Comparison of ENCODE assay signal across 9 cellular contexts in genomic region chr1:155933591-155934096, GRCh38. TPM values are rescaled to one million over a fixed set of nuclear protein-coding genes. Genes with fewer than 3 reads are reported as not detected.
DNase-seq lines count a peak whose midpoint lies in the region; ATAC-seq, FAIRE-seq and TF ChIP-seq lines count a peak whose summit lies in the region.
"Had no signal": no experiment of that assay in that cellular context is flagged by ENCODE, and none has a peak within 500 bp of the region (broad histone marks: within the 10 kb centered on the region; RNA-seq: fewer than 3 reads in every experiment).

No MANE protein-coding gene starts in this region.

- no peak for TF ChIP-seq CTCF in Caco-2 (IDR thresholded peaks at IDR 0.05; ENCODE audit: insufficient read depth in 1 of 2, low read depth in 1 of 2, low read length in 1 of 2, severe bottlenecking in 1 of 2, unreplicated experiment in 1 of 2)
- TF ChIP-seq CTCF in epithelial cell of proximal tubule (conservative IDR thresholded peaks at IDR 0.05; ENCODE audit: low read depth, low read length) = no peak
- no peak for TF ChIP-seq CTCF in pancreas (IDR thresholded peaks at IDR 0.05)

- H3K27ac Mint-ChIP-seq in Caco-2 (ENCODE audit: unreplicated experiment) = no peak overlapping the region
- no peak overlapping the region for H3K27ac Mint-ChIP-seq in activated CD4-positive, alpha-beta T cell treated with anti-CD3 and anti-CD28 coated beads, Interleukin-2, amount 10 ng/mL, durations not matched to agents 7 days and 5 days
- H3K27ac Mint-ChIP-seq: stimulated activated memory B cell treated with anti-CD40 and anti-IgM and Interleukin-4, amounts not matched to agents 10 μg/mL and 1 μg/mL and 100 μg/mL, for 72 hours had no signal

- H3K4me1 Mint-ChIP-seq in Caco-2 (ENCODE audit: low read depth, unreplicated experiment) = peaks cover 16% of the 10 kb centered on the region
- peaks cover 48% of the 10 kb centered on the region for H3K4me1 Mint-ChIP-seq in activated CD4-positive, alpha-beta T cell treated with anti-CD3 and anti-CD28 coated beads, Interleukin-2, amount 10 ng/mL, durations not matched to agents 7 days and 5 days

- CTCF ChIA-PET in Caco-2 (lab: Charles Lee) = interaction anchor here (0.6 to 1.2 kb wide), 3 partner anchors 56 to 611 kb away, joined by 3 to 5 read pairs (median 3); no protein-coding TSS in a partner anchor
- CTCF ChIA-PET in activated CD4-positive, alpha-beta T cell treated with anti-CD3 and anti-CD28 coated beads, Interleukin-2, amount 10 ng/mL, durations not matched to agents 7 days and 5 days (lab: Charles Lee) = interaction anchor here (0.6 to 2.8 kb wide), 9 partner anchors 11 to 163 kb away, joined by 3 to 18 read pairs (median 7); partner anchors contain the start of gene ARHGEF2

- H3K9me3 ChIP-seq in Caco-2 = no peaks in the 10 kb centered on the region
- H3K9me3 ChIP-seq in MG63 = no peaks in the 10 kb centered on the region
- H3K9me3 ChIP-seq in pancreas = no peaks in the 10 kb centered on the region

- POLR2A ChIA-PET in Caco-2 (lab: Charles Lee) = interaction anchor here (0.6 to 1.2 kb wide), 5 partner anchors 75 to 927 kb away, joined by 3 to 7 read pairs (median 5); partner anchors contain the start of gene NTRK1
- POLR2A ChIA-PET in activated CD4-positive, alpha-beta T cell treated with anti-CD3 and anti-CD28 coated beads, Interleukin-2, amount 10 ng/mL, durations not matched to agents 7 days and 5 days (lab: Charles Lee) = interaction anchor here (0.6 to 1.4 kb wide), 2 partner anchors 34 to 75 kb away, joined by 3 read pairs; no protein-coding TSS in a partner anchor

- no peak for FAIRE-seq in pancreas (lab: Jason Lieb, UNC)

- H3K4me3 ChIP-seq in Caco-2 (ENCODE audit: low read depth, low read length) (peak overlapping the region; percentile 60), MG63 (peak overlapping the region; percentile 91), epithelial cell of proximal tubule (ENCODE audit: low read depth, low read length) (peak overlapping the region; percentile 85), pancreas (peak overlapping the region; percentile 56 to 85 (median 78))

- H3K36me3 Mint-ChIP-seq in Caco-2 (ENCODE audit: insufficient read depth, unreplicated experiment) = no peaks in the 10 kb centered on the region
- H3K36me3 Mint-ChIP-seq in activated CD4-positive, alpha-beta T cell treated with anti-CD3 and anti-CD28 coated beads, Interleukin-2, amount 10 ng/mL, durations not matched to agents 7 days and 5 days (ENCODE audit: low read depth) = peaks cover 28% of the 10 kb centered on the region

- peak in 1 of 4 donors; percentile 19 for ATAC-seq in pancreas
- no peak for ATAC-seq in GM21526 (IDR thresholded peaks at IDR 0.05; ENCODE audit: low FRiP score, unreplicated experiment)

- no peaks in the 10 kb centered on the region for H3K27me3 Mint-ChIP-seq in Caco-2 (ENCODE audit: insufficient read depth, unreplicated experiment)
- H3K27me3 Mint-ChIP-seq in activated CD4-positive, alpha-beta T cell treated with anti-CD3 and anti-CD28 coated beads, Interleukin-2, amount 10 ng/mL, durations not matched to agents 7 days and 5 days = no peaks in the 10 kb centered on the region
- H3K27me3 Mint-ChIP-seq: stimulated activated memory B cell treated with anti-CD40 and anti-IgM and Interleukin-4, amounts not matched to agents 10 μg/mL and 1 μg/mL and 100 μg/mL, for 72 hours had no signal

- no peaks in the 10 kb centered on the region for H3K27me3 ChIP-seq in Caco-2 (replicated peaks; ENCODE audit: control insufficient read depth, insufficient read depth, low read length)
- no peaks in the 10 kb centered on the region for H3K27me3 ChIP-seq in MG63
- H3K27me3 ChIP-seq in pancreas = no peaks in the 10 kb centered on the region

- no peaks in the 10 kb centered on the region for H3K9me3 Mint-ChIP-seq in Caco-2 (ENCODE audit: unreplicated experiment)
- no peaks in the 10 kb centered on the region for H3K9me3 Mint-ChIP-seq in activated CD4-positive, alpha-beta T cell treated with anti-CD3 and anti-CD28 coated beads, Interleukin-2, amount 10 ng/mL, durations not matched to agents 7 days and 5 days
- H3K9me3 Mint-ChIP-seq: stimulated activated memory B cell treated with anti-CD40 and anti-IgM and Interleukin-4, amounts not matched to agents 10 μg/mL and 1 μg/mL and 100 μg/mL, for 72 hours had no signal

- H3K27ac ChIP-seq in pancreas = peak overlapping the region; percentile 79 to 87 (median 86)

- BruUV-seq in Caco-2 (replicated peaks; lab: Mats Ljungman, UMichigan) = no TSS peak

- H3K4me1 ChIP-seq in Caco-2 = peaks cover 20% of the 10 kb centered on the region
- H3K4me1 ChIP-seq in pancreas = peaks cover 22 to 38% (median 30%) of the 10 kb centered on the region in 3 donors

- H3K36me3 ChIP-seq in Caco-2 (ENCODE audit: control insufficient read depth, insufficient read depth, low read length) (0 out of 2 replicates have a peak, but pooled peaks cover 1% of the 10 kb centered on the region), MG63 (peaks cover 53% of the 10 kb centered on the region), pancreas (peaks cover 0 to 28% (median 4%) of the 10 kb centered on the region in 3 donors)

- H3K4me3 Mint-ChIP-seq in Caco-2 (ENCODE audit: unreplicated experiment) = no peak overlapping the region
- H3K4me3 Mint-ChIP-seq in activated CD4-positive, alpha-beta T cell treated with anti-CD3 and anti-CD28 coated beads, Interleukin-2, amount 10 ng/mL, durations not matched to agents 7 days and 5 days = no peak overlapping the region
- H3K4me3 Mint-ChIP-seq: stimulated activated memory B cell treated with anti-CD40 and anti-IgM and Interleukin-4, amounts not matched to agents 10 μg/mL and 1 μg/mL and 100 μg/mL, for 72 hours had no signal

- DNase-seq in Caco-2 (no peak), MG63 (no peak), epithelial cell of proximal tubule (ENCODE audit: low read depth) (no peak), pancreas (no peak), NCI-H510A (lab: John Stamatoyannopoulos, UW) (no peak), AG20443 (ENCODE audit: low spot score) (no peak)
- no peak for DNase-seq in activated CD4-positive, alpha-beta T cell treated with anti-CD3 and anti-CD28 coated beads, Interleukin-2, amount 10 ng/mL, durations not matched to agents 7 days and 5 days

- WGBS in pancreas, 2 donors = 1 to 3% methylated on average over 10 of the region's 10 CpGs

- intact Hi-C loops in Caco-2 (cut with micrococcal nuclease; ENCODE audit: unreplicated experiment) (loop anchor here (1.0 to 2.0 kb wide), 2 partner anchors 56 to 121 kb away; partner anchors contain the start of gene LAMTOR2), pancreas (cut with DNase I) (no loop called here)

RNA-seq across cellular contexts. Expression of gene KHDC4, which starts 0.6 kb away (rescaled TPM):
- total RNA-seq in Caco-2 (2022) (68.5 and 72.9 TPM in 2 replicates), epithelial cell of proximal tubule (30.8 and 36.7 TPM in 2 replicates), pancreas (10 to 100 TPM; 11.9 to 24.3 (median 15.5) TPM)
- total RNA-seq in MG63 (2014; rRNA removed; shearing (Covaris generic); ENCODE audit: low replicate concordance) = 26.0 and 32.1 TPM in 2 replicates
- polyA plus RNA-seq in pancreas = 10 to 100 TPM; 29.3 to 32.8 TPM
- total RNA-seq in activated CD4-positive, alpha-beta T cell treated with anti-CD3 and anti-CD28 coated beads, Interleukin-2, amount 10 ng/mL, durations not matched to agents 7 days and 5 days = 10 to 100 TPM; 66.3 to 67.3 TPM

RNA-seq across cellular contexts. Expression of gene RXFP4, which starts 7.8 kb away (rescaled TPM):
- total RNA-seq in Caco-2 (2022) = not detected in 2 replicates
- not detected in 2 replicates for total RNA-seq in MG63 (2014; rRNA removed; shearing (Covaris generic); ENCODE audit: low replicate concordance)
- total RNA-seq in epithelial cell of proximal tubule = not detected in 2 replicates
- total RNA-seq in pancreas = under 1 TPM in 1 of 6 donors, not detected in 5; 0.12 TPM
- polyA plus RNA-seq in pancreas = under 1 TPM in 1 of 2 donors, not detected in 1; 0.19 TPM
- total RNA-seq in activated CD4-positive, alpha-beta T cell treated with anti-CD3 and anti-CD28 coated beads, Interleukin-2, amount 10 ng/mL, durations not matched to agents 7 days and 5 days = not detected

RNA-seq across cellular contexts. Expression of gene RIT1, which starts 22.5 kb away (rescaled TPM):
- total RNA-seq in Caco-2 (2022) = 21.9 and 23.0 TPM in 2 replicates
- 43.4 and 54.6 TPM in 2 replicates for total RNA-seq in MG63 (2014; rRNA removed; shearing (Covaris generic); ENCODE audit: low replicate concordance)
- total RNA-seq in epithelial cell of proximal tubule = 16.3 and 17.6 TPM in 2 replicates
- 10 to 100 TPM in 3 of 6 donors, 1 to 10 TPM in 3; 5.7 to 15.1 (median 9.2) TPM for total RNA-seq in pancreas
- 1 to 10 TPM; 4.2 to 7.7 TPM for polyA plus RNA-seq in pancreas
- 10 to 100 TPM; 24.0 to 28.4 TPM for total RNA-seq in activated CD4-positive, alpha-beta T cell treated with anti-CD3 and anti-CD28 coated beads, Interleukin-2, amount 10 ng/mL, durations not matched to agents 7 days and 5 days

RNA-seq across cellular contexts. Expression of gene ARHGEF2, which starts 44.7 kb away (rescaled TPM):
- total RNA-seq in Caco-2 (2022) = 46.9 and 60.3 TPM in 2 replicates
- 38.7 and 70.6 TPM in 2 replicates for total RNA-seq in MG63 (2014; rRNA removed; shearing (Covaris generic); ENCODE audit: low replicate concordance)
- total RNA-seq in epithelial cell of proximal tubule = 62.5 and 89.7 TPM in 2 replicates
- 10 to 100 TPM; 10.3 to 39.0 (median 23.8) TPM for total RNA-seq in pancreas
- polyA plus RNA-seq in pancreas = 10 to 100 TPM; 17.8 to 20.2 TPM
- 100 to 1,000 TPM; 157 to 191 TPM for total RNA-seq in activated CD4-positive, alpha-beta T cell treated with anti-CD3 and anti-CD28 coated beads, Interleukin-2, amount 10 ng/mL, durations not matched to agents 7 days and 5 days
